Comparison of ENCODE assay signal across 1 cellular context in the genomic region with DNA sequence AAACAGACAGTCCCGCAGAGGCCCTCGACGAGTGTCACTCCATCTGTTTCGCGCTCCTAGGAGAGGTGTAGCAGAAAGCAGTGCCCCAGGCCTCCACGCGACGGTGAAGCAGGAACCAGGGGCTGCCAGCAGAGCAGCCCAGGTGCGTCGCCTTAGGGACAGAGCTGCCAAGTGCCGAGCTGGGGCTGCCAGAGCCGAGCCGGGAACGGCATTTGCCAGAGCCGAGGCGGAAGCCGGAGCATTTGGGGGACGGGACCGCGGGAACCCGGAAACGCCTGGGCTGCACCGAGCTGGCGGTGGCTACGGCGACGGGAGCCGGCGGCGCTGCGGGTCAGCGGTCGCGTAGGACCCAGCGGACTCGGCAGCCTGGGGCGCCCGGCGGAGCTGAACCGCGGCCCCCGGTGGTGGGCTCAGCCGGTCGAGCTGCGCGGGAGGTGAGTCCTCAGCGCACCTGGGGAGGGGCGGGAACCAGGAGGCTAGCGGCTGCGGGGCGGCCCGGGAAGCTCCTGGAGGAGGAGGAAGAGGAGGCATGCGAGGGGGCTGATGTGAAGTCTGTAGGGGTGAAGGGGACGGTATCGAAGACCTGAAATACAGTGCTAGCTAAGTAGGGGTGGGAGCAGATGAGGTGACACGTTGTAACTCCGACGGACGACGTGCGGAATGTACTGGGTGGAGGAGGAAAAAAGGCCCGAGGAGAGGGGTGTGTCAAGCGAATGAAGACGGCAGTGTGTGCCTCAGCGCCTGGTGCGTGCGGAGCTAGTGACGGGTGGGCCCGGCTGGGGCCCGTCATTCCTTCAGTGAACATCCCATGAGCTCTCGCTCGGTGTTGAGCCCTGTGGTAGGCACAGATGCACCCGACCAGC.
TF ChIP-seq lines count a peak whose summit lies in the region.

Gene SLC35A3, plus strand, starts transcription at position 268 of the 863 bp plus-strand sequence. CDS start 23,559 bp downstream, outside the sequence.

TF ChIP-seq in K562, 482 proteins besides CTCF, POLR2A, EP300 and RAD21 (continued from another document and continues in another):
- TF ChIP-seq ZSCAN32 (CRISPR knock-in tag; IDR thresholded peaks at IDR 0.05) (0 out of 2 replicates have a peak, but pooled peaks have one; percentile 1), TCF7L2 (IDR thresholded peaks at IDR 0.05; ENCODE audit: low read depth, low read length) (no peak), ZKSCAN8 (CRISPR knock-in tag; IDR thresholded peaks at IDR 0.05) (no peak), CREB5 (CRISPR knock-in tag; IDR thresholded peaks at IDR 0.05) (no peak), SMARCC2 (IDR thresholded peaks at IDR 0.05; ENCODE audit: low read depth) (no peak), ZSCAN29 (IDR thresholded peaks at IDR 0.05) (0 out of 2 replicates have a peak, but pooled peaks have one; percentile 31), PTBP1 (IDR thresholded peaks at IDR 0.05; ENCODE audit: low read depth, low read length) (no peak), HMBOX1 (IDR thresholded peaks at IDR 0.05) (no peak), PHB2 (IDR thresholded peaks at IDR 0.05; ENCODE audit: low read depth) (no peak), ZNF583 (CRISPR knock-in tag; IDR thresholded peaks at IDR 0.05) (no peak), KLF16 (IDR thresholded peaks at IDR 0.05) (no peak), BRCA1 (IDR thresholded peaks at IDR 0.05) (no peak), BRCA1 (CRISPR knock-in tag; IDR thresholded peaks at IDR 0.05) (no peak), EP400 (IDR thresholded peaks at IDR 0.05) (peak; percentile 64; the same call in 1 of the 2 replicates), RUNX1 (IDR thresholded peaks at IDR 0.05; ENCODE audit: low read depth) (no peak), NRF1 (conservative IDR thresholded peaks at IDR 0.05 in 1 of 2, IDR thresholded peaks at IDR 0.05 in 1 of 2) (peak in 1 of 2 experiments; percentile 41; a peak in 2 of 4 replicates), TCF7 (IDR thresholded peaks at IDR 0.05; ENCODE audit: borderline replicate concordance) (no peak; the same call in 1 of the 2 replicates), FOXA3 (CRISPR knock-in tag; conservative IDR thresholded peaks at IDR 0.05 in 1 of 2, IDR thresholded peaks at IDR 0.05 in 1 of 2) (no peak), ZBTB8A (IDR thresholded peaks at IDR 0.05; ENCODE audit: partially characterized antibody) (no peak), SRF (CRISPR knock-in tag; IDR thresholded peaks at IDR 0.05) (0 out of 4 replicates have a peak, but pooled peaks of 1 of the 2 experiments have one; percentile 38), FOXJ2 (tag; IDR thresholded peaks at IDR 0.05) (no peak), NR2F6 (CRISPR knock-in tag; IDR thresholded peaks at IDR 0.05) (no peak), ZNF584 (CRISPR knock-in tag; IDR thresholded peaks at IDR 0.05; ENCODE audit: low read depth) (peak; percentile 33; the same call in 1 of the 2 replicates), ZNF76 (CRISPR knock-in tag; IDR thresholded peaks at IDR 0.05; ENCODE audit: borderline replicate concordance) (no peak), ADNP (tag; IDR thresholded peaks at IDR 0.05) (no peak), JUNB (CRISPR knock-in tag; conservative IDR thresholded peaks at IDR 0.05) (no peak), SMAD4 (CRISPR knock-in tag; conservative IDR thresholded peaks at IDR 0.05) (peak; percentile 70), DPF2 (IDR thresholded peaks at IDR 0.05) (no peak), FOXK1 (CRISPR knock-in tag; IDR thresholded peaks at IDR 0.05; ENCODE audit: borderline replicate concordance) (no peak), TFAP4 (CRISPR knock-in tag; IDR thresholded peaks at IDR 0.05; ENCODE audit: borderline replicate concordance) (peak; percentile 90), NFXL1 (CRISPR knock-in tag; IDR thresholded peaks at IDR 0.05) (no peak), RB1 (IDR thresholded peaks at IDR 0.05; ENCODE audit: low read depth) (peak; percentile 96), CTBP1 (IDR thresholded peaks at IDR 0.05; ENCODE audit: borderline replicate concordance) (peak; percentile 85; the same call in 1 of the 2 replicates), ZNF75A (CRISPR knock-in tag; IDR thresholded peaks at IDR 0.05) (no peak), ZNF445 (CRISPR knock-in tag; IDR thresholded peaks at IDR 0.05; ENCODE audit: low read depth) (no peak), ARHGAP35 (IDR thresholded peaks at IDR 0.05; ENCODE audit: partially characterized antibody) (no peak), XRCC3 (IDR thresholded peaks at IDR 0.05) (no peak), ZZZ3 (IDR thresholded peaks at IDR 0.05) (no peak), ERF (CRISPR knock-in tag; IDR thresholded peaks at IDR 0.05) (no peak), LCOR (CRISPR knock-in tag; IDR thresholded peaks at IDR 0.05) (peak; percentile 73; the same call in 1 of the 2 replicates)
- TF ChIP-seq, protein P1, sequence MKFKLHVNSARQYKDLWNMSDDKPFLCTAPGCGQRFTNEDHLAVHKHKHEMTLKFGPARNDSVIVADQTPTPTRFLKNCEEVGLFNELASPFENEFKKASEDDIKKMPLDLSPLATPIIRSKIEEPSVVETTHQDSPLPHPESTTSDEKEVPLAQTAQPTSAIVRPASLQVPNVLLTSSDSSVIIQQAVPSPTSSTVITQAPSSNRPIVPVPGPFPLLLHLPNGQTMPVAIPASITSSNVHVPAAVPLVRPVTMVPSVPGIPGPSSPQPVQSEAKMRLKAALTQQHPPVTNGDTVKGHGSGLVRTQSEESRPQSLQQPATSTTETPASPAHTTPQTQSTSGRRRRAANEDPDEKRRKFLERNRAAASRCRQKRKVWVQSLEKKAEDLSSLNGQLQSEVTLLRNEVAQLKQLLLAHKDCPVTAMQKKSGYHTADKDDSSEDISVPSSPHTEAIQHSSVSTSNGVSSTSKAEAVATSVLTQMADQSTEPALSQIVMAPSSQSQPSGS (CRISPR knock-in tag; IDR thresholded peaks at IDR 0.05): no peak
- TF ChIP-seq, protein P2, sequence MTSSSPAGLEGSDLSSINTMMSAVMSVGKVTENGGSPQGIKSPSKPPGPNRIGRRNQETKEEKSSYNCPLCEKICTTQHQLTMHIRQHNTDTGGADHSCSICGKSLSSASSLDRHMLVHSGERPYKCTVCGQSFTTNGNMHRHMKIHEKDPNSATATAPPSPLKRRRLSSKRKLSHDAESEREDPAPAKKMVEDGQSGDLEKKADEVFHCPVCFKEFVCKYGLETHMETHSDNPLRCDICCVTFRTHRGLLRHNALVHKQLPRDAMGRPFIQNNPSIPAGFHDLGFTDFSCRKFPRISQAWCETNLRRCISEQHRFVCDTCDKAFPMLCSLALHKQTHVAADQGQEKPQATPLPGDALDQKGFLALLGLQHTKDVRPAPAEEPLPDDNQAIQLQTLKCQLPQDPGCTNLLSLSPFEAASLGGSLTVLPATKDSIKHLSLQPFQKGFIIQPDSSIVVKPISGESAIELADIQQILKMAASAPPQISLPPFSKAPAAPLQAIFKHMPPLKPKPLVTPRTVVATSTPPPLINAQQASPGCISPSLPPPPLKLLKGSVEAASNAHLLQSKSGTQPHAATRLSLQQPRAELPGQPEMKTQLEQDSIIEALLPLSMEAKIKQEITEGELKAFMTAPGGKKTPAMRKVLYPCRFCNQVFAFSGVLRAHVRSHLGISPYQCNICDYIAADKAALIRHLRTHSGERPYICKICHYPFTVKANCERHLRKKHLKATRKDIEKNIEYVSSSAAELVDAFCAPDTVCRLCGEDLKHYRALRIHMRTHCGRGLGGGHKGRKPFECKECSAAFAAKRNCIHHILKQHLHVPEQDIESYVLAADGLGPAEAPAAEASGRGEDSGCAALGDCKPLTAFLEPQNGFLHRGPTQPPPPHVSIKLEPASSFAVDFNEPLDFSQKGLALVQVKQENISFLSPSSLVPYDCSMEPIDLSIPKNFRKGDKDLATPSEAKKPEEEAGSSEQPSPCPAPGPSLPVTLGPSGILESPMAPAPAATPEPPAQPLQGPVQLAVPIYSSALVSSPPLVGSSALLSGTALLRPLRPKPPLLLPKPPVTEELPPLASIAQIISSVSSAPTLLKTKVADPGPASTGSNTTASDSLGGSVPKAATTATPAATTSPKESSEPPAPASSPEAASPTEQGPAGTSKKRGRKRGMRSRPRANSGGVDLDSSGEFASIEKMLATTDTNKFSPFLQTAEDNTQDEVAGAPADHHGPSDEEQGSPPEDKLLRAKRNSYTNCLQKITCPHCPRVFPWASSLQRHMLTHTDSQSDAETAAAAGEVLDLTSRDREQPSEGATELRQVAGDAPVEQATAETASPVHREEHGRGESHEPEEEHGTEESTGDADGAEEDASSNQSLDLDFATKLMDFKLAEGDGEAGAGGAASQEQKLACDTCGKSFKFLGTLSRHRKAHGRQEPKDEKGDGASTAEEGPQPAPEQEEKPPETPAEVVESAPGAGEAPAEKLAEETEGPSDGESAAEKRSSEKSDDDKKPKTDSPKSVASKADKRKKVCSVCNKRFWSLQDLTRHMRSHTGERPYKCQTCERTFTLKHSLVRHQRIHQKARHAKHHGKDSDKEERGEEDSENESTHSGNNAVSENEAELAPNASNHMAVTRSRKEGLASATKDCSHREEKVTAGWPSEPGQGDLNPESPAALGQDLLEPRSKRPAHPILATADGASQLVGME (CRISPR knock-in tag; IDR thresholded peaks at IDR 0.05): 0 out of 2 replicates have a peak, but pooled peaks have one; percentile 28
- TF ChIP-seq, protein P3, sequence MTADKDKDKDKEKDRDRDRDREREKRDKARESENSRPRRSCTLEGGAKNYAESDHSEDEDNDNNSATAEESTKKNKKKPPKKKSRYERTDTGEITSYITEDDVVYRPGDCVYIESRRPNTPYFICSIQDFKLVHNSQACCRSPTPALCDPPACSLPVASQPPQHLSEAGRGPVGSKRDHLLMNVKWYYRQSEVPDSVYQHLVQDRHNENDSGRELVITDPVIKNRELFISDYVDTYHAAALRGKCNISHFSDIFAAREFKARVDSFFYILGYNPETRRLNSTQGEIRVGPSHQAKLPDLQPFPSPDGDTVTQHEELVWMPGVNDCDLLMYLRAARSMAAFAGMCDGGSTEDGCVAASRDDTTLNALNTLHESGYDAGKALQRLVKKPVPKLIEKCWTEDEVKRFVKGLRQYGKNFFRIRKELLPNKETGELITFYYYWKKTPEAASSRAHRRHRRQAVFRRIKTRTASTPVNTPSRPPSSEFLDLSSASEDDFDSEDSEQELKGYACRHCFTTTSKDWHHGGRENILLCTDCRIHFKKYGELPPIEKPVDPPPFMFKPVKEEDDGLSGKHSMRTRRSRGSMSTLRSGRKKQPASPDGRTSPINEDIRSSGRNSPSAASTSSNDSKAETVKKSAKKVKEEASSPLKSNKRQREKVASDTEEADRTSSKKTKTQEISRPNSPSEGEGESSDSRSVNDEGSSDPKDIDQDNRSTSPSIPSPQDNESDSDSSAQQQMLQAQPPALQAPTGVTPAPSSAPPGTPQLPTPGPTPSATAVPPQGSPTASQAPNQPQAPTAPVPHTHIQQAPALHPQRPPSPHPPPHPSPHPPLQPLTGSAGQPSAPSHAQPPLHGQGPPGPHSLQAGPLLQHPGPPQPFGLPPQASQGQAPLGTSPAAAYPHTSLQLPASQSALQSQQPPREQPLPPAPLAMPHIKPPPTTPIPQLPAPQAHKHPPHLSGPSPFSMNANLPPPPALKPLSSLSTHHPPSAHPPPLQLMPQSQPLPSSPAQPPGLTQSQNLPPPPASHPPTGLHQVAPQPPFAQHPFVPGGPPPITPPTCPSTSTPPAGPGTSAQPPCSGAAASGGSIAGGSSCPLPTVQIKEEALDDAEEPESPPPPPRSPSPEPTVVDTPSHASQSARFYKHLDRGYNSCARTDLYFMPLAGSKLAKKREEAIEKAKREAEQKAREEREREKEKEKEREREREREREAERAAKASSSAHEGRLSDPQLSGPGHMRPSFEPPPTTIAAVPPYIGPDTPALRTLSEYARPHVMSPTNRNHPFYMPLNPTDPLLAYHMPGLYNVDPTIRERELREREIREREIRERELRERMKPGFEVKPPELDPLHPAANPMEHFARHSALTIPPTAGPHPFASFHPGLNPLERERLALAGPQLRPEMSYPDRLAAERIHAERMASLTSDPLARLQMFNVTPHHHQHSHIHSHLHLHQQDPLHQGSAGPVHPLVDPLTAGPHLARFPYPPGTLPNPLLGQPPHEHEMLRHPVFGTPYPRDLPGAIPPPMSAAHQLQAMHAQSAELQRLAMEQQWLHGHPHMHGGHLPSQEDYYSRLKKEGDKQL (CRISPR knock-in tag; IDR thresholded peaks at IDR 0.05; ENCODE audit: borderline replicate concordance): no peak
- TF ChIP-seq, protein P4, sequence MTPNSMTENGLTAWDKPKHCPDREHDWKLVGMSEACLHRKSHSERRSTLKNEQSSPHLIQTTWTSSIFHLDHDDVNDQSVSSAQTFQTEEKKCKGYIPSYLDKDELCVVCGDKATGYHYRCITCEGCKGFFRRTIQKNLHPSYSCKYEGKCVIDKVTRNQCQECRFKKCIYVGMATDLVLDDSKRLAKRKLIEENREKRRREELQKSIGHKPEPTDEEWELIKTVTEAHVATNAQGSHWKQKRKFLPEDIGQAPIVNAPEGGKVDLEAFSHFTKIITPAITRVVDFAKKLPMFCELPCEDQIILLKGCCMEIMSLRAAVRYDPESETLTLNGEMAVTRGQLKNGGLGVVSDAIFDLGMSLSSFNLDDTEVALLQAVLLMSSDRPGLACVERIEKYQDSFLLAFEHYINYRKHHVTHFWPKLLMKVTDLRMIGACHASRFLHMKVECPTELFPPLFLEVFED (CRISPR knock-in tag; conservative IDR thresholded peaks at IDR 0.05): no peak
